Comparison of ENCODE assay signal across 11 cellular contexts in the genomic region with DNA sequence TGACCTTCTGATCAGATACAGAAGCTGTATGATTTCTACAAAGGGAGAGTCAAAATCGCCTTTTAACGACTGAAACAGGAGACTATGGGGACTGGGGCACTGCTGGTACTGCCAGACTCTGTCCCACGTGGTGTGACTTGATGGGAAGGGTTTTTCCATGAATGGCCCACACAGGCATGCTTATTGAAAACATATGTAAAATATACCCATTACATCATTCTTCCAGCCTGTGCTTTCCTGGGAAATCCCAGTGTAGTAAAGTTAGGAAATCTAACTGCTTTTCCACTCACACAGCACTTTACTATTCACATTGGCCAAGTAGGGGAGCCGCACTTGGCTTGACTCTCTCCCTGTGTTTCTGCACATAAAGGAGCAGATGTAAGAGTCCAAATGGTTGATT.
DNase-seq lines count a peak whose midpoint lies in the region; ATAC-seq and TF ChIP-seq lines count a peak whose summit lies in the region.
"Had no signal": no experiment of that assay in that cellular context is flagged by ENCODE, and none has a peak within 500 bp of the region (broad histone marks: within the 10 kb centered on the region; RNA-seq: fewer than 3 reads in every experiment).

No MANE protein-coding gene starts in this region.

- H3K36me3 Mint-ChIP-seq in type B pancreatic cell = no peaks in the 10 kb centered on the region

- intact Hi-C loops in left lung (cut with DNase I) = no loop called here
- intact Hi-C loops in testis (cut with DNase I; ENCODE audit: low total_unique reads) = no loop called here
- intact Hi-C loops in posterior cingulate gyrus (cut with DNase I) = no loop called here

- no peak overlapping the region for H3K4me3 ChIP-seq in MG63
- no peak overlapping the region for H3K4me3 ChIP-seq in coronary artery
- H3K4me3 ChIP-seq in left lung = no peak overlapping the region
- H3K4me3 ChIP-seq in testis = no peak overlapping the region

- H3K4me1 ChIP-seq in left lung = peaks cover 0 to 3% of the 10 kb centered on the region in 2 donors
- no peaks in the 10 kb centered on the region for H3K4me1 ChIP-seq in testis

- H3K27me3 ChIP-seq in MG63 (no peaks in the 10 kb centered on the region), left lung (no peaks in the 10 kb centered on the region), testis (no peaks in the 10 kb centered on the region)

- peak overlapping the region; percentile 9 for H3K4me3 Mint-ChIP-seq in type B pancreatic cell

- WGBS in testis, 2 donors = 62 to 67% methylated on average over 4 of the region's 4 CpGs

- H3K4me1 Mint-ChIP-seq in type B pancreatic cell (ENCODE audit: unreplicated experiment) = peaks cover 22% of the 10 kb centered on the region

- H3K27ac Mint-ChIP-seq in type B pancreatic cell = peak overlapping the region; percentile 29

- TF ChIP-seq CTCF in coronary artery (IDR thresholded peaks at IDR 0.05) (no peak), left lung (IDR thresholded peaks at IDR 0.05) (no peak), type B pancreatic cell (conservative IDR thresholded peaks at IDR 0.05) (no peak), testis (IDR thresholded peaks at IDR 0.05) (no peak)

- no peak for TF ChIP-seq POLR2A in testis (IDR thresholded peaks at IDR 0.05)

- H3K36me3 ChIP-seq in MG63 (no peaks in the 10 kb centered on the region), left lung (no peaks in the 10 kb centered on the region), testis (ENCODE audit: low read depth, missing control alignments) (no peaks in the 10 kb centered on the region)

- DNase-seq in MG63 (peak; percentile 74), coronary artery (ENCODE audit: low spot score) (no peak), left lung (no peak), type B pancreatic cell (ENCODE audit: extremely low spot score, unreplicated experiment) (no peak), testis (no peak), posterior cingulate gyrus (no peak), NCI-H2029 (lab: John Stamatoyannopoulos, UW) (no peak), NCI-H524 (lab: John Stamatoyannopoulos, UW) (no peak)
- DNase-seq: NCI-H748 treated with DMSO at 0.1 percent for 48 hours; stimulated activated CD4-positive, alpha-beta T cell treated with anti-CD3 and anti-CD28 coated beads, Interleukin-4, amount 100 ng/mL, for 24 hours had no signal

- no peaks in the 10 kb centered on the region for H3K9me3 Mint-ChIP-seq in type B pancreatic cell

- H3K27ac ChIP-seq in coronary artery (peak overlapping the region; percentile 60 to 62), left lung (peak overlapping the region; percentile 45 to 71), testis (no peak overlapping the region)
- H3K27ac ChIP-seq: KMS-11 had no signal

- H3K27me3 Mint-ChIP-seq in type B pancreatic cell = peaks cover 31% of the 10 kb centered on the region

- H3K9me3 ChIP-seq in MG63 = no peaks in the 10 kb centered on the region
- H3K9me3 ChIP-seq in left lung = no peaks in the 10 kb centered on the region
- H3K9me3 ChIP-seq in testis = no peaks in the 10 kb centered on the region

- peak; percentile 67 for ATAC-seq in left lung

Comparison
In these comparisons a context has a peak if more than half of its experiments do, and no peak if none do; other contexts are left out.
1. H3K27ac ChIP-seq: peak in coronary artery (2 of 2) and left lung (2 of 2); none in testis (0 of 2).